ENCODE assay signal across 1 cellular context in the genomic region with DNA sequence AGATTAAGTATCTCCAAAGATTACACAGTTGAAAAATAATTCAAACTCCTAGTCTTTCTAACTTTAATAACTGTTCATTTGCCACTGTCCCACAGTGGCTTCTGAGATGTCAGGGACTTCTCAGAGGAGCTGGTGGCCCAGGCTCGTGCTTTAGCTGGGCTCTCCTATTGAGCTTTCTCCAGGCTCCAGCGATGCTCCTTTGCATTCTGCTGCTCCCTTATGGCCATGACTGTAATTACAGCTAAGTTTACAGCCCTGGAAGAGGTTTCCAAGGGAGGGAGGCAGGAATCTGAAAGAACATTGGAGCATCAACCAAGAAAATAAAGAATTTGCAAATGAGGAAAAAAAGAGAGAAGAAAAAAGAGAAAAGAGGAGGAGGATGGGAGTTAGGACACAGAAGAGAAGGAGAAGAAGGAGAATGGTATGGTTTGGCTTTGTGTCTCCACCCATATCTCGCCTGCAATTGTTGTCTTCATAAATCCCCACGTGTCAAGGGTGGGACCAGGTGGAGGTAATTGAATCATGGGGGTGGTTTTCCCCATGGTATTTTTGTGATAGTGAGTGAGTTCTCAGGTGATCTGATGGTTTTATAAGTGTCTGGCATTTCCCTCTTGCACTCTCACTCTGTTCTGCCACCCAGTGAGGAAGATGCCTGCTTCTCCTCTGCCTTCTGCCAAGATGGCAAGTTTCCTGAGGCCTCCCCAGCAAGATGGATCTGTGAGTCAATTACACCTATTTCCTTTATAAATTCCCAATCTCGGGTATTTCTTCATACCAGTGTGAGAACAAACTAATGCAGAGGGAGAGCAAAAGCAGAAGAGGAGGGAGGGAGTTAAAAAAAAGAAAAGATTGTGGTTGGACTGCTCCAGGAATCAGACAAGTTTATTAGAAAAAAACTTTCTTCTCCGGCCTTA.
TF ChIP-seq lines count a peak whose summit lies in the region.

No MANE protein-coding gene starts in this region.

TF ChIP-seq in HepG2, 621 proteins besides CTCF, POLR2A, EP300 and RAD21 (continued from another document):
- TF ChIP-seq MIXL1 (CRISPR knock-in tag; IDR thresholded peaks at IDR 0.05) (0 out of 2 replicates have a peak, but pooled peaks have one; percentile 13), SMC3 (IDR thresholded peaks at IDR 0.05; ENCODE audit: low read length) (peak; percentile 72), KDM5B (CRISPR knock-in tag; IDR thresholded peaks at IDR 0.05; ENCODE audit: borderline replicate concordance) (no peak)
